ENCODE assay signal across 1 cellular context in the genomic region with DNA sequence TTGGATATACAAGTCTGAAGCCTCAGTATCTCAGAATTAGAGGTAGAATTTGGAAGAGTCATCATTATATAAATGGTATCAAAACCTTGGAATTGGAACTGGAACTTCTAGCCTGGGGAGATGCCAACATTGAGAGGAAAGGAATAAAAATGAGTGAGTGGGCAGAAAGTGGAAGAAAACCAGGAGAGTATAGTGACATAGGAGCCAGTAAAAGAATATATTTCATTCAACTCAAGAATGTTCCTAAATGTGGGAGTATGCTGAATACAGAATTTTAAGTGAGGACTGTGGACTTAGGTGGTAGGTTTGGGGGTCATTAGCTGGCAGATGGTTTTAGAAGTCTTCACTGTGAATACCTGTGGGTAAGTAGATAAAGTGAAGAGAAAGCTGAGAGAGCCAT.
TF ChIP-seq lines count a peak whose summit lies in the region.

No MANE protein-coding gene starts in this region.

TF ChIP-seq in endothelial cell of umbilical vein, 7 proteins besides CTCF, POLR2A, EP300 and RAD21:
- TF ChIP-seq EZH2 (IDR thresholded peaks at IDR 0.05; ENCODE audit: borderline replicate concordance, low read depth, low read length, severe bottlenecking): no peak
- TF ChIP-seq, protein P1, sequence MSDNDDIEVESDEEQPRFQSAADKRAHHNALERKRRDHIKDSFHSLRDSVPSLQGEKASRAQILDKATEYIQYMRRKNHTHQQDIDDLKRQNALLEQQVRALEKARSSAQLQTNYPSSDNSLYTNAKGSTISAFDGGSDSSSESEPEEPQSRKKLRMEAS (IDR thresholded peaks at IDR 0.05; ENCODE audit: insufficient read depth, insufficient read length): no peak
- no peak for TF ChIP-seq GATA2 (IDR thresholded peaks at IDR 0.05; ENCODE audit: insufficient read depth, insufficient read length, low read depth, low read length)
- no peak for TF ChIP-seq MYC (IDR thresholded peaks at IDR 0.05; ENCODE audit: low read depth, low read length)
- no peak for TF ChIP-seq POLR2AphosphoS5 (IDR thresholded peaks at IDR 0.05; ENCODE audit: insufficient read depth, low read depth, low read length)
- TF ChIP-seq FOS (IDR thresholded peaks at IDR 0.05; ENCODE audit: borderline replicate concordance, insufficient read depth, low read length): no peak
- no peak for TF ChIP-seq JUN (IDR thresholded peaks at IDR 0.05; ENCODE audit: borderline replicate concordance, insufficient read depth, insufficient read length, low read depth)
TF ChIP-seq in endothelial cell of umbilical vein: peak in this region for 0.
